ENCODE assay signal across 1 cellular context in genomic region chr2:171578156-171578803, GRCh38.
A peak's percentile ranks its signal among the peaks of the same experiment; 100 is the strongest.
TF ChIP-seq lines count a peak whose summit lies in the region.

No MANE protein-coding gene starts in this region.

TF ChIP-seq in K562, 482 proteins besides CTCF, POLR2A, EP300 and RAD21 (continued from another document and continues in another):
- peak; percentile 89; the same call in 1 of the 2 replicates for TF ChIP-seq SMAD3 (CRISPR knock-in tag; conservative IDR thresholded peaks at IDR 0.05)
- TF ChIP-seq PBX2 (CRISPR knock-in tag; IDR thresholded peaks at IDR 0.05; ENCODE audit: low read depth) = no peak
- peak; percentile 38; the same call in 1 of the 2 replicates for TF ChIP-seq PBX2 (tag; conservative IDR thresholded peaks at IDR 0.05; ENCODE audit: low read depth)
- TF ChIP-seq ZNF444 (CRISPR knock-in tag; IDR thresholded peaks at IDR 0.05) = no peak
- TF ChIP-seq SFPQ (IDR thresholded peaks at IDR 0.05; ENCODE audit: low read depth, low read length) = no peak
- TF ChIP-seq ZFP30 (CRISPR knock-in tag; IDR thresholded peaks at IDR 0.05; ENCODE audit: borderline replicate concordance) = no peak
- TF ChIP-seq ZNF668 (CRISPR knock-in tag; IDR thresholded peaks at IDR 0.05) = peak; percentile 79; the same call in 1 of the 2 replicates
- 0 out of 2 replicates have a peak, but pooled peaks have one; percentile 6 for TF ChIP-seq MYC (IDR thresholded peaks at IDR 0.05; ENCODE audit: low read depth, low read length)
- TF ChIP-seq MYC (CRISPR knock-in tag; IDR thresholded peaks at IDR 0.05; ENCODE audit: borderline replicate concordance, low read depth) = no peak
- no peak for TF ChIP-seq POLR3G (IDR thresholded peaks at IDR 0.05; ENCODE audit: extremely low read depth, insufficient read length, insufficient replicate concordance)
- no peak for TF ChIP-seq RBM25 (IDR thresholded peaks at IDR 0.05; ENCODE audit: low read depth, low read length, severe bottlenecking)
- TF ChIP-seq XRCC4 (IDR thresholded peaks at IDR 0.05; ENCODE audit: extremely low read depth, insufficient read depth, insufficient read length) = no peak
- peak; percentile 22; the same call in 1 of the 2 replicates for TF ChIP-seq ZNF79 (CRISPR knock-in tag; IDR thresholded peaks at IDR 0.05; ENCODE audit: low read depth)
- TF ChIP-seq THRB (CRISPR knock-in tag; conservative IDR thresholded peaks at IDR 0.05) = 0 out of 2 replicates have a peak, but pooled peaks have one; percentile 61
- TF ChIP-seq POLR2B (IDR thresholded peaks at IDR 0.05; ENCODE audit: low read depth, partially characterized antibody) = no peak
- TF ChIP-seq NRF1 (conservative IDR thresholded peaks at IDR 0.05 in 1 of 2, IDR thresholded peaks at IDR 0.05 in 1 of 2) = 0 out of 4 replicates have a peak, but pooled peaks of 1 of the 2 experiments have one; percentile 12
- no peak for TF ChIP-seq EHMT2 (IDR thresholded peaks at IDR 0.05)
- peak; percentile 91 for TF ChIP-seq DMBX1 (CRISPR knock-in tag; IDR thresholded peaks at IDR 0.05; ENCODE audit: borderline replicate concordance)
- 0 out of 2 replicates have a peak, but pooled peaks have one; percentile 49 for TF ChIP-seq ZKSCAN8 (CRISPR knock-in tag; IDR thresholded peaks at IDR 0.05)
- TF ChIP-seq ZBTB49 (CRISPR knock-in tag; IDR thresholded peaks at IDR 0.05; ENCODE audit: borderline replicate concordance) = no peak
- TF ChIP-seq CREB3 (tag; conservative IDR thresholded peaks at IDR 0.05; ENCODE audit: low read depth) = peak; percentile 85
- peak; percentile 90 for TF ChIP-seq SMAD4 (CRISPR knock-in tag; conservative IDR thresholded peaks at IDR 0.05)
- TF ChIP-seq ZNF644 (tag; IDR thresholded peaks at IDR 0.05; ENCODE audit: low read depth) = 0 out of 2 replicates have a peak, but pooled peaks have one; percentile 47
- no peak for TF ChIP-seq NR4A1 (CRISPR knock-in tag; IDR thresholded peaks at IDR 0.05)
- TF ChIP-seq NR4A1 (tag; IDR thresholded peaks at IDR 0.05) = peak; percentile 98
- TF ChIP-seq HOXB6 (CRISPR knock-in tag; IDR thresholded peaks at IDR 0.05; ENCODE audit: borderline replicate concordance) = 0 out of 2 replicates have a peak, but pooled peaks have one; percentile 76
- peak; percentile 48; the same call in 1 of the 2 replicates for TF ChIP-seq ZNF551 (CRISPR knock-in tag; IDR thresholded peaks at IDR 0.05)
- no peak for TF ChIP-seq NR2C2 (CRISPR knock-in tag; IDR thresholded peaks at IDR 0.05)
- peak; percentile 59 for TF ChIP-seq NR2C2 (tag; IDR thresholded peaks at IDR 0.05)
- no peak for TF ChIP-seq HNRNPK (IDR thresholded peaks at IDR 0.05; ENCODE audit: low read depth, low read length, poor library complexity, severe bottlenecking)
- TF ChIP-seq MBD1 (CRISPR knock-in tag; IDR thresholded peaks at IDR 0.05) = 0 out of 2 replicates have a peak, but pooled peaks have one; percentile 70
- TF ChIP-seq COPS2 (conservative IDR thresholded peaks at IDR 0.05) = no peak
- TF ChIP-seq SP1 (CRISPR knock-in tag; IDR thresholded peaks at IDR 0.05) = no peak
- peak; percentile 55; the same call in 1 of the 2 replicates for TF ChIP-seq FOXO4 (CRISPR knock-in tag; IDR thresholded peaks at IDR 0.05)
- peak; percentile 34; the same call in 1 of the 2 replicates for TF ChIP-seq ZNF76 (CRISPR knock-in tag; IDR thresholded peaks at IDR 0.05; ENCODE audit: borderline replicate concordance)
- peak; percentile 61; the same call in 1 of the 2 replicates for TF ChIP-seq TCFL5 (CRISPR knock-in tag; conservative IDR thresholded peaks at IDR 0.05)
- TF ChIP-seq MEF2D (tag; conservative IDR thresholded peaks at IDR 0.05; ENCODE audit: low read depth) = peak; percentile 84; the same call in 1 of the 2 replicates
- peak; percentile 83 for TF ChIP-seq IRF9 (tag; IDR thresholded peaks at IDR 0.05)
- peak; percentile 72 to 96; a peak in 3 of 4 replicates for TF ChIP-seq SRF (CRISPR knock-in tag; IDR thresholded peaks at IDR 0.05)
- TF ChIP-seq ZNF395 (CRISPR knock-in tag; IDR thresholded peaks at IDR 0.05) = peak; percentile 95
- TF ChIP-seq ZNF589 (CRISPR knock-in tag; IDR thresholded peaks at IDR 0.05; ENCODE audit: low read depth) = peak; percentile 98
- no peak for TF ChIP-seq NR2C1 (IDR thresholded peaks at IDR 0.05)
- peak; percentile 85 for TF ChIP-seq NR2C1 (tag; IDR thresholded peaks at IDR 0.05)
- TF ChIP-seq ZNF583 (CRISPR knock-in tag; IDR thresholded peaks at IDR 0.05) = peak; percentile 83; the same call in 1 of the 2 replicates
- peak; percentile 64; the same call in 1 of the 2 replicates for TF ChIP-seq RFX7 (CRISPR knock-in tag; IDR thresholded peaks at IDR 0.05)
